In genomic region chr21:36728371-36729111, GRCh38 we compare ENCODE assay signal across 30 cellular contexts. TPM values are rescaled to one million over a fixed set of nuclear protein-coding genes. Genes with fewer than 3 reads are reported as not detected.
A peak's percentile ranks its signal among the peaks of the same experiment; 100 is the strongest.
DNase-seq lines count a peak whose midpoint lies in the region; TF ChIP-seq lines count a peak whose summit lies in the region.
"Had no signal": no experiment of that assay in that cellular context is flagged by ENCODE, and none has a peak within 500 bp of the region (broad histone marks: within the 10 kb centered on the region; RNA-seq: fewer than 3 reads in every experiment).

No MANE protein-coding gene starts in this region.

- peak overlapping the region; percentile 70 to 83 (median 77) for H3K27ac Mint-ChIP-seq in nephron
- H3K27ac Mint-ChIP-seq: activated CD8-positive, alpha-beta T cell treated with anti-CD3 and anti-CD28 coated beads, Interleukin-2, amount 10 ng/mL, durations not matched to agents 7 days and 5 days; HFFc6; immature natural killer cell; naive thymus-derived CD8-positive, alpha-beta T cell; stimulated activated naive B cell treated with anti-CD40 and anti-IgM and Interleukin-4, amounts not matched to agents 10 μg/mL and 1 μg/mL and 100 μg/mL, for 72 hours had no signal

- H3K4me3 ChIP-seq in prostate gland (no peak overlapping the region), BE2C (ENCODE audit: low read depth, low read length) (no peak overlapping the region)
- H3K4me3 ChIP-seq: gastroesophageal sphincter, pancreas, suprapubic skin had no signal

- peak; percentile 51 for DNase-seq in activated effector memory CD4-positive, alpha-beta T cell treated with anti-CD3 and anti-CD28 coated beads, Interleukin-2, amount 50 U/mL, for 16 hours
- DNase-seq in activated effector memory CD4-positive, alpha-beta T cell treated with Interleukin-2 at 50 U/mL for 16 hours, result no peak
- DNase-seq in astrocyte of the hippocampus (ENCODE audit: low read depth, low spot score) (peak; percentile 45), epidermal melanocyte (ENCODE audit: insufficient read length, low spot score) (no peak), NCI-H2081 (lab: John Stamatoyannopoulos, UW) (no peak), prostate gland (ENCODE audit: low spot score) (no peak), BE2C (no peak)
- DNase-seq: activated CD4-positive, CD25-positive, alpha-beta regulatory T cell treated with anti-CD3 and anti-CD28 coated beads, Interleukin-2, amount 50 U/mL, for 72 hours; activated CD8-positive, alpha-beta T cell treated with anti-CD3 and anti-CD28 coated beads, Interleukin-2, amount 10 ng/mL, durations not matched to agents 7 days and 5 days; activated gamma-delta T cell; AML-193; central memory CD4-positive, alpha-beta T cell; dermis blood vessel endothelial cell; DMS153; HFFc6; hippocampal formation; immature natural killer cell; left ventricle myocardium superior; NCI-H1092 treated with DMSO at 0.1 percent for 48 hours; NCI-H1930; NCI-H526 treated with DMSO at 0.1 percent for 48 hours; pancreas; stimulated activated CD4-positive, alpha-beta T cell treated with anti-CD3 and anti-CD28 coated beads, Interleukin-4, amount 100 ng/mL, for 4 hours; stimulated activated naive B cell treated with anti-CD40 and anti-IgM and Interleukin-4, amounts not matched to agents 10 μg/mL and 1 μg/mL and 100 μg/mL, for 72 hours; T-helper 1 cell had no signal

- H3K4me1 ChIP-seq in prostate gland (replicated peaks) (peaks cover 3% of the 10 kb centered on the region), BE2C (no peaks in the 10 kb centered on the region)
- H3K4me1 ChIP-seq: gastroesophageal sphincter, suprapubic skin had no signal

- H3K4me3 Mint-ChIP-seq in nephron, result no peak overlapping the region
- H3K4me3 Mint-ChIP-seq: activated CD8-positive, alpha-beta T cell treated with anti-CD3 and anti-CD28 coated beads, Interleukin-2, amount 10 ng/mL, durations not matched to agents 7 days and 5 days; HFFc6; immature natural killer cell; naive thymus-derived CD8-positive, alpha-beta T cell; stimulated activated naive B cell treated with anti-CD40 and anti-IgM and Interleukin-4, amounts not matched to agents 10 μg/mL and 1 μg/mL and 100 μg/mL, for 72 hours had no signal

- no peak for TF ChIP-seq CTCF in nephron (IDR thresholded peaks at IDR 0.05; ENCODE audit: unreplicated experiment in 3 of 3)
- TF ChIP-seq CTCF in prostate gland (IDR thresholded peaks at IDR 0.05), result no peak
- TF ChIP-seq CTCF in BE2C (IDR thresholded peaks at IDR 0.05; ENCODE audit: low read depth, low read length), result no peak

- peaks cover 36% of the 10 kb centered on the region for H3K4me1 Mint-ChIP-seq in nephron
- H3K4me1 Mint-ChIP-seq: immature natural killer cell; naive thymus-derived CD8-positive, alpha-beta T cell; stimulated activated naive B cell treated with anti-CD40 and anti-IgM and Interleukin-4, amounts not matched to agents 10 μg/mL and 1 μg/mL and 100 μg/mL, for 72 hours had no signal

- H3K27me3 ChIP-seq in prostate gland (replicated peaks; ENCODE audit: insufficient read depth) (no peaks in the 10 kb centered on the region), BE2C (peaks cover 59% of the 10 kb centered on the region)
- H3K27me3 ChIP-seq: pancreas had no signal

- H3K36me3 Mint-ChIP-seq in nephron (ENCODE audit: low read depth), result peaks cover 7% of the 10 kb centered on the region
- H3K36me3 Mint-ChIP-seq: immature natural killer cell; naive thymus-derived CD8-positive, alpha-beta T cell; stimulated activated naive B cell treated with anti-CD40 and anti-IgM and Interleukin-4, amounts not matched to agents 10 μg/mL and 1 μg/mL and 100 μg/mL, for 72 hours had no signal

- no peak overlapping the region for H3K27ac ChIP-seq in prostate gland
- H3K27ac ChIP-seq: gastroesophageal sphincter, pancreas, suprapubic skin had no signal

- intact Hi-C loops in prostate gland (cut with DNase I), result no loop called here

- no peaks in the 10 kb centered on the region for H3K36me3 ChIP-seq in prostate gland
- H3K36me3 ChIP-seq in BE2C, result no peaks in the 10 kb centered on the region
- H3K36me3 ChIP-seq: gastroesophageal sphincter, pancreas, suprapubic skin had no signal

- H3K9me3 Mint-ChIP-seq in nephron, result peaks cover 2% of the 10 kb centered on the region
- H3K9me3 Mint-ChIP-seq: HFFc6; immature natural killer cell; naive thymus-derived CD8-positive, alpha-beta T cell; stimulated activated naive B cell treated with anti-CD40 and anti-IgM and Interleukin-4, amounts not matched to agents 10 μg/mL and 1 μg/mL and 100 μg/mL, for 72 hours had no signal

- WGBS in prostate gland, result 80% methylated on average over 14 of the region's 14 CpGs

- H3K9me3 ChIP-seq in prostate gland (no peaks in the 10 kb centered on the region), BE2C (no peaks in the 10 kb centered on the region)
- H3K9me3 ChIP-seq: gastroesophageal sphincter, pancreas, suprapubic skin had no signal

- no peak for TF ChIP-seq POLR2A in prostate gland (IDR thresholded peaks at IDR 0.05)

- peaks cover 63% of the 10 kb centered on the region for H3K27me3 Mint-ChIP-seq in nephron (ENCODE audit: low read depth)

RNA-seq across cellular contexts. Expression of gene SIM2, which starts 29.6 kb away (rescaled TPM):
- total RNA-seq in prostate gland, result 10 to 100 TPM in 1 of 2 donors, 1 to 10 TPM in 1; 1.0 to 16.3 TPM
- 0.42 TPM for polyA plus RNA-seq in BE2C (2012; ENCODE audit: insufficient read depth, insufficient read length, low read depth)
- total RNA-seq: activated CD8-positive, alpha-beta T cell treated with anti-CD3 and anti-CD28 coated beads, Interleukin-2, amount 10 ng/mL, durations not matched to agents 7 days and 5 days; HFFc6; left ventricle myocardium superior; naive thymus-derived CD8-positive, alpha-beta T cell; right cardiac atrium had no signal
- polyA plus RNA-seq: immature natural killer cell, right cardiac atrium had no signal

Comparison
In these comparisons a context has a peak if more than half of its experiments do, and no peak if none do; other contexts are left out.
1. DNase-seq: peak in activated effector memory CD4-positive, alpha-beta T cell treated with anti-CD3 and anti-CD28 coated beads, Interleukin-2, amount 50 U/mL, for 16 hours (single experiment) and astrocyte of the hippocampus (single experiment); none in activated effector memory CD4-positive, alpha-beta T cell treated with Interleukin-2 at 50 U/mL for 16 hours (single experiment), epidermal melanocyte (single experiment), NCI-H2081 (0 of 2), prostate gland (single experiment) and BE2C (single experiment).